In the genomic region with DNA sequence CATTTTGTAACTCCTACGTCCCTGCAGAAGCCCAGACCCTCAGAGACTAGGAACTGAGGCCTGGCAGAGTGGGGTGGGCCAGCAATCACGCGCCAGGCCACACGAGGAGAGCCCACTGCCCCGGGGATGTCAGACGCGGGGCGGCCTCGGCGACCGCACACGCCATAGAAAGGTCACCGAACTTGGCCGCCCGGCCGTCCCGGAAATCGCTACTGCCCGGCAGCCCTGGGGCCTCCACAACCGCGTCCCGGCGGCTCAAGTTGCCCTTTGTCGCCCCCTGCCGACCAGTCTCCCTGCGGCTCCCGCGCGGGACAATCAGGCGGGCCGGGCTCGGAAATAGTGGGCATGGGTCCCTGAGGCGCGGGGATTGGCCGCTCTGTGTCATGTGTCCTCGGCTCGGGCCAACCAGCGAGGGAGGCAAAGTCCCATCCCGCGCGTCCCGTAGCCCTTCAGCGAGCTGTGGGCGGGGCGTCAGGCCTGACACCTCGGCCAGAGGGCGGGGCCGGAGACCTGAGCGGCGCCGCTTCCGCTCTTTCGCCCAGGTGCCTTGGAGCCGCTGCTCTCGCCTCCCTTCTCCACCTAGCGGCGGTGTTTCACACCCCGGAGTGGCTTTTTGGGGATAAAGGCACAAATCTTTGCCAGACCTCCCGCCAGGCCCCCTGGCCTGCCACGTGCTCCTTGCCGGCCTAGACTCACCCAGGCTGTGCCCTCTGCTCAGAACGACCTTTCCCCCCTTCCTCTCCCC, we compare ENCODE assay signal across 9 cellular contexts. TPM values are rescaled to one million over a fixed set of nuclear protein-coding genes. Genes with fewer than 3 reads are reported as not detected.
DNase-seq lines count a peak whose midpoint lies in the region; ATAC-seq and TF ChIP-seq lines count a peak whose summit lies in the region.
"Had no signal": no experiment of that assay in that cellular context is flagged by ENCODE, and none has a peak within 500 bp of the region (broad histone marks: within the 10 kb centered on the region; RNA-seq: fewer than 3 reads in every experiment).

No MANE protein-coding gene starts in this region.

- H3K9ac ChIP-seq in mammary epithelial cell (ENCODE audit: insufficient read depth, low read length), result peak overlapping the region; percentile 51
- peak overlapping the region; percentile 44 for H3K9ac ChIP-seq in smooth muscle cell (ENCODE audit: low read depth)

- H3K27me3 ChIP-seq in mammary epithelial cell (ENCODE audit: insufficient read depth, low read length) (no peaks in the 10 kb centered on the region), smooth muscle cell (ENCODE audit: low read depth) (no peaks in the 10 kb centered on the region)

- no TSS peak for BruUV-seq in mammary epithelial cell (replicated peaks; lab: Mats Ljungman, UMichigan)

- H2AFZ ChIP-seq in mammary epithelial cell (ENCODE audit: low read depth, low read length) (peak overlapping the region; percentile 99), smooth muscle cell (ENCODE audit: low read depth) (peak overlapping the region; percentile 97)

- DNase-seq in AG04449 (ENCODE audit: low read depth, low spot score) (peak; percentile 68), NCI-H2171 treated with DMSO at 0.1 percent for 48 hours (lab: John Stamatoyannopoulos, UW) (peak; percentile 99), mammary epithelial cell (peak; percentile 99), iPS-NIHi11 (ENCODE audit: low spot score) (peak; percentile 100), smooth muscle cell (lab: John Stamatoyannopoulos, UW; ENCODE audit: unreplicated experiment) (peak; percentile 98)

- H3F3A ChIP-seq in smooth muscle cell (ENCODE audit: low read depth), result peaks cover 4% of the 10 kb centered on the region

- no peaks in the 10 kb centered on the region for H4K20me1 ChIP-seq in mammary epithelial cell (ENCODE audit: insufficient read depth, low read length)
- no peaks in the 10 kb centered on the region for H4K20me1 ChIP-seq in smooth muscle cell (ENCODE audit: low read depth)

- ATAC-seq in GM18868 (IDR thresholded peaks at IDR 0.05; ENCODE audit: unreplicated experiment) (peak; percentile 99), HG03108 (IDR thresholded peaks at IDR 0.05; ENCODE audit: unreplicated experiment) (peak; percentile 99)

- H3K79me2 ChIP-seq in mammary epithelial cell (ENCODE audit: insufficient read depth, low read length) (no peaks in the 10 kb centered on the region), smooth muscle cell (ENCODE audit: low read depth) (no peaks in the 10 kb centered on the region)

- peak overlapping the region; percentile 93 for H3K4me2 ChIP-seq in mammary epithelial cell (ENCODE audit: insufficient read depth, low read depth, low read length)
- peak overlapping the region; percentile 85 for H3K4me2 ChIP-seq in smooth muscle cell

- TF ChIP-seq CTCF in AG04449 (IDR thresholded peaks at IDR 0.05; ENCODE audit: insufficient read depth, low read length, missing control alignments), result peak; percentile 97
- peak; percentile 95 for TF ChIP-seq CTCF in VCaP (conservative IDR thresholded peaks at IDR 0.05)
- peak; percentile 61 for TF ChIP-seq CTCF in mammary epithelial cell (conservative IDR thresholded peaks at IDR 0.05 in 1 of 2, IDR thresholded peaks at IDR 0.05 in 1 of 2; ENCODE audit: extremely low read depth in 1 of 2, insufficient read depth in 1 of 2, low read depth in 1 of 2, low read length in 2 of 2)
- peak; percentile 84 for TF ChIP-seq CTCF in smooth muscle cell (IDR thresholded peaks at IDR 0.05; ENCODE audit: borderline replicate concordance, insufficient read depth, poor library complexity, severe bottlenecking)

- H3K4me3 ChIP-seq in AG04449 (ENCODE audit: low read depth, low read length), result peak overlapping the region; percentile 61
- H3K4me3 ChIP-seq in mammary epithelial cell (replicated peaks in 1 of 3; ENCODE audit: insufficient read depth in 1 of 3, low read depth in 2 of 3, low read length in 3 of 3), result peak overlapping the region; percentile 36 to 59 (median 43)
- H3K4me3 ChIP-seq in smooth muscle cell, result peak overlapping the region; percentile 47

- H3K27ac ChIP-seq in VCaP (peak overlapping the region; percentile 85), mammary epithelial cell (ENCODE audit: insufficient read depth, low read depth, low read length) (peak overlapping the region; percentile 66), smooth muscle cell (ENCODE audit: low read depth) (peak overlapping the region; percentile 28)

- CTCF ChIA-PET in AG04449 (lab: Yijun Ruan, JAX) (interaction anchor here (0.6 to 5.6 kb wide), 54 partner anchors 9 to 674 kb away, joined by 3 to 72 read pairs (median 4); no protein-coding TSS in a partner anchor), mammary epithelial cell (lab: Charles Lee; ENCODE audit: low non-redundant PET) (interaction anchor here (0.5 to 1.5 kb wide), 10 partner anchors 31 to 478 kb away, joined by 3 to 5 read pairs (median 3); no protein-coding TSS in a partner anchor)

- no peaks in the 10 kb centered on the region for H3K9me3 ChIP-seq in mammary epithelial cell (replicated peaks; ENCODE audit: insufficient read depth, low read length)
- no peaks in the 10 kb centered on the region for H3K9me3 ChIP-seq in smooth muscle cell (replicated peaks; ENCODE audit: low read depth)

- 5% methylated on average over 27 of the region's 62 CpGs for WGBS in mammary epithelial cell (ENCODE audit: low coverage, missing lambda C conversion rate)
- WGBS in smooth muscle cell (ENCODE audit: low lambda C conversion rate), result 3% methylated on average over 52 of the region's 62 CpGs

- H3K4me1 ChIP-seq in mammary epithelial cell (ENCODE audit: insufficient read depth, low read length) (peaks cover 13% of the 10 kb centered on the region), smooth muscle cell (ENCODE audit: low read depth) (peaks cover 10% of the 10 kb centered on the region)

- POLR2A ChIA-PET in AG04449 (lab: Yijun Ruan, JAX), result interaction anchor here (0.5 to 0.7 kb wide), 2 partner anchors 206 to 220 kb away, joined by 3 read pairs; no protein-coding TSS in a partner anchor

- intact Hi-C loops in mammary epithelial cell (cut with micrococcal nuclease), result loop anchor here (1.0 to 5.0 kb wide), 9 partner anchors 34 to 1474 kb away; partner anchors contain the start of gene DEGS2

- in situ Hi-C loops in mammary epithelial cell (cut with MboI; ENCODE audit: low sequenced_read_pairs in 2 of 2), result loop anchor here (10.0 to 25.0 kb wide), 2 partner anchors 131 to 208 kb away; partner anchors contain the start of gene EVL (in 2 of the 2)

- dilution Hi-C loops in mammary epithelial cell (cut with HindIII; ENCODE audit: low sequenced_read_pairs), result no loop called here

- H3K36me3 ChIP-seq in mammary epithelial cell (ENCODE audit: insufficient read depth, low read length) (no peaks in the 10 kb centered on the region), smooth muscle cell (ENCODE audit: low read depth) (no peaks in the 10 kb centered on the region)

RNA-seq across cellular contexts. Expression of gene DEGS2, which starts 33.4 kb away (rescaled TPM):
- under 1 TPM; 0.17 to 0.87 TPM for total RNA-seq in mammary epithelial cell
- 0.36 TPM for polyA plus RNA-seq in mammary epithelial cell
- polyA minus RNA-seq in mammary epithelial cell, result not detected
- 0.40 and 0.45 TPM in 2 replicates for total RNA-seq in smooth muscle cell
- polyA plus RNA-seq in smooth muscle cell, result 0.61 and 0.83 TPM in 2 replicates
- total RNA-seq: T-helper 1 cell treated with Interleukin-12 subunit alpha and Interleukin-12 subunit beta and Interleukin-4 antibody, amounts not matched to agents 30 ng/mL and 1 ng/mL, for 36 hours had no signal

RNA-seq across cellular contexts. Expression of gene YY1, which starts 46.1 kb away (rescaled TPM):
- total RNA-seq in mammary epithelial cell (10 to 100 TPM; 42.3 to 67.0 TPM), smooth muscle cell (48.7 and 53.3 TPM in 2 replicates)
- polyA plus RNA-seq in mammary epithelial cell (30.3 TPM), smooth muscle cell (28.2 and 35.2 TPM in 2 replicates)
- 33.8 TPM for polyA minus RNA-seq in mammary epithelial cell

Comparison
In these comparisons a context has a peak if more than half of its experiments do, and no peak if none do; other contexts are left out.
1. Peak in every context shown above with its lines: DNase-seq, ATAC-seq, H3K4me3 ChIP-seq and H3K27ac ChIP-seq.
2. H3K27ac ChIP-seq: peak in every context shown above with its lines; median percentile 85 in VCaP; 66 in mammary epithelial cell; 28 in smooth muscle cell.